40 cellular contexts compared by ENCODE assay signal in the genomic region with DNA sequence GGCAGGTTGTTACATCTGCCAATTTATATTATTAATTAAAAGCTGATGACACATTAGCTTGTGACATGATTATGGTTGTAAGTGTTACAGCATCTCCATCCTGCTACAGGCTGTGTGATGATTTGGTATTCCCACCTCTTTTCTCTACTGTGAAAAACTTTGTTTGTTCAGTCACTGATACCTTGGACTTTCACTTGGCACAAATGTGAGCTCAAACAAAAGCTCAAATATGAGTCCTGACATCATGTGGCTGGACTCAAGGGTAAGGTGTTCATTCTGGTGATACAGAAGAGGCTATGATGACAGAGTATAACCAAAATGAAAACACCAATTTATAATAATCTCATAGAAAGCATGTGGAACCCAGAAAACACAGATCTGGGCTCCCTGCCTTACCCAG. TPM values are rescaled to one million over a fixed set of nuclear protein-coding genes. Genes with fewer than 3 reads are reported as not detected.
"Had no signal": no experiment of that assay in that cellular context is flagged by ENCODE, and none has a peak within 500 bp of the region (broad histone marks: within the 10 kb centered on the region; RNA-seq: fewer than 3 reads in every experiment).

No MANE protein-coding gene starts in this region.

- H3K4me3 ChIP-seq: ascending aorta, cardiac muscle cell, PC-9 had no signal

- H3K36me3 ChIP-seq: ascending aorta, cardiac muscle cell, WERI-Rb-1 had no signal

- H3K4me2 ChIP-seq: KMS-11, PC-9 had no signal

- H3K27me3 ChIP-seq: ascending aorta, cardiac muscle cell had no signal

- DNase-seq: activated CD4-positive, alpha-beta memory T cell treated with anti-CD3 and anti-CD28 coated beads, Interleukin-2, amount 10 ng/mL, durations not matched to agents 7 days and 5 days; activated CD4-positive, alpha-beta T cell treated with anti-CD3 and anti-CD28 coated beads for 1 hour; activated CD4-positive, alpha-beta T cell treated with anti-CD3 and anti-CD28 coated beads for 48 hours; activated CD4-positive, CD25-positive, alpha-beta regulatory T cell; activated CD8-positive, alpha-beta memory T cell treated with anti-CD3 and anti-CD28 coated beads for 24 hours; activated CD8-positive, alpha-beta memory T cell treated with anti-CD3 and anti-CD28 coated beads, Interleukin-2, amount 10 ng/mL, durations not matched to agents 7 days and 5 days; activated CD8-positive, alpha-beta memory T cell treated with anti-CD3 and anti-CD28 coated beads, Interleukin-2, amount 50 U/mL, for 48 hours; activated effector memory CD4-positive, alpha-beta T cell treated with Interleukin-2 at 50 U/mL for 16 hours; activated naive CD4-positive, alpha-beta T cell treated with anti-CD3 and anti-CD28 coated beads, Interleukin-2, amount 50 U/mL, for 16 hours; activated naive CD8-positive, alpha-beta T cell treated with anti-CD3 and anti-CD28 coated beads for 36 hours; activated T-cell treated with anti-CD3 and anti-CD28 coated beads, Interleukin-2, amount 50 U/mL, for 48 hours; amygdala; NCI-H1092 treated with DMSO at 0.1 percent for 48 hours; NCI-H1417; NCI-H146; NCI-H187; NCI-H2029 treated with DMSO at 0.1 percent for 48 hours; NCI-H2107; NCI-H2171; NCI-H226; NCI-H446 treated with DMSO at 0.1 percent for 48 hours; NCI-H524; NCI-H69; NCI-H82; NK-92 treated with Interleukin-12 subunit alpha and Interleukin-12 subunit beta, amount 100 ng/mL, for 24 hours; PC-9; SIG-M5; T-helper 1 cell; T-helper 2 cell; T-helper 9 cell; WERI-Rb-1 had no signal

- ATAC-seq: activated CD8-positive, alpha-beta memory T cell treated with anti-CD3 and anti-CD28 coated beads, Interleukin-2, amount 10 ng/mL, durations not matched to agents 7 days and 5 days; Right ventricle myocardium inferior; SK-N-SH treated with all-trans-retinoic acid at 6 μM for 48 hours had no signal

- H3K4me1 ChIP-seq: ascending aorta had no signal

- H2AFZ ChIP-seq: PC-9 had no signal

- H3K27ac ChIP-seq: ascending aorta, cardiac muscle cell, KMS-11, PC-9, RWPE1, WERI-Rb-1 had no signal

RNA-seq across cellular contexts. Expression of gene IL36A, which starts 11.4 kb away (rescaled TPM):
- total RNA-seq: activated CD4-positive, alpha-beta memory T cell treated with anti-CD3 and anti-CD28 coated beads, Interleukin-2, amount 10 ng/mL, durations not matched to agents 7 days and 5 days; activated naive CD8-positive, alpha-beta T cell treated with anti-CD3 and anti-CD28 coated beads for 36 hours; ascending aorta; cardiac muscle cell; chondrocyte; M059J; PC-9; Right ventricle myocardium inferior; SK-MEL-5 had no signal
- polyA plus RNA-seq: cardiac muscle cell had no signal

RNA-seq across cellular contexts. Expression of gene IL36G, which starts 16.0 kb away (rescaled TPM):
- total RNA-seq: activated CD4-positive, alpha-beta memory T cell treated with anti-CD3 and anti-CD28 coated beads, Interleukin-2, amount 10 ng/mL, durations not matched to agents 7 days and 5 days; activated CD8-positive, alpha-beta memory T cell treated with anti-CD3 and anti-CD28 coated beads, Interleukin-2, amount 10 ng/mL, durations not matched to agents 7 days and 5 days; activated naive CD8-positive, alpha-beta T cell treated with anti-CD3 and anti-CD28 coated beads for 36 hours; ascending aorta; chondrocyte; M059J; PC-9; Right ventricle myocardium inferior; SK-MEL-5 had no signal
- polyA plus RNA-seq: cardiac muscle cell had no signal

RNA-seq across cellular contexts. Expression of gene IL36B, which starts 58.8 kb away (rescaled TPM):
- total RNA-seq: activated CD4-positive, alpha-beta memory T cell treated with anti-CD3 and anti-CD28 coated beads, Interleukin-2, amount 10 ng/mL, durations not matched to agents 7 days and 5 days; activated CD8-positive, alpha-beta memory T cell treated with anti-CD3 and anti-CD28 coated beads, Interleukin-2, amount 10 ng/mL, durations not matched to agents 7 days and 5 days; activated naive CD8-positive, alpha-beta T cell treated with anti-CD3 and anti-CD28 coated beads for 36 hours; ascending aorta; cardiac muscle cell; chondrocyte; M059J; PC-9; Right ventricle myocardium inferior; SK-MEL-5 had no signal
- polyA plus RNA-seq: cardiac muscle cell had no signal
